Comparison of ENCODE assay signal across 23 cellular contexts in genomic region chrX:72495041-72495440, GRCh38.
"Had no signal": no experiment of that assay in that cellular context is flagged by ENCODE, and none has a peak within 500 bp of the region (broad histone marks: within the 10 kb centered on the region; RNA-seq: fewer than 3 reads in every experiment).

No MANE protein-coding gene starts in this region.

- ATAC-seq: activated naive CD8-positive, alpha-beta T cell treated with anti-CD3 and anti-CD28 coated beads, Interleukin-2, amount 50 U/mL, for 24 hours; pancreas; stimulated activated memory B cell treated with anti-CD40 and anti-IgM and Interleukin-4, amounts not matched to agents 10 μg/mL and 1 μg/mL and 100 μg/mL, for 72 hours had no signal

- H3K27ac Mint-ChIP-seq: activated naive CD4-positive, alpha-beta T cell treated with anti-CD3 and anti-CD28 coated beads, Interleukin-2, amount 10 ng/mL, durations not matched to agents 7 days and 5 days; activated naive CD8-positive, alpha-beta T cell treated with anti-CD3 and anti-CD28 coated beads, Interleukin-2, amount 50 U/mL, for 24 hours; immature natural killer cell; stimulated activated memory B cell treated with anti-CD40 and anti-IgM and Interleukin-4, amounts not matched to agents 10 μg/mL and 1 μg/mL and 100 μg/mL, for 72 hours had no signal

- H3K36me3 ChIP-seq: ascending aorta, breast epithelium, heart left ventricle, left ventricle myocardium inferior, pancreas, sigmoid colon, thyroid gland had no signal

- H3K9me3 ChIP-seq: ascending aorta, breast epithelium, left ventricle myocardium inferior, pancreas, sigmoid colon, thyroid gland had no signal

- H3K4me1 Mint-ChIP-seq: activated naive CD8-positive, alpha-beta T cell treated with anti-CD3 and anti-CD28 coated beads, Interleukin-2, amount 50 U/mL, for 24 hours had no signal

- H3K4me3 Mint-ChIP-seq: activated naive CD4-positive, alpha-beta T cell treated with anti-CD3 and anti-CD28 coated beads, Interleukin-2, amount 10 ng/mL, durations not matched to agents 7 days and 5 days; activated naive CD8-positive, alpha-beta T cell treated with anti-CD3 and anti-CD28 coated beads, Interleukin-2, amount 50 U/mL, for 24 hours; immature natural killer cell; stimulated activated memory B cell treated with anti-CD40 and anti-IgM and Interleukin-4, amounts not matched to agents 10 μg/mL and 1 μg/mL and 100 μg/mL, for 72 hours had no signal

- H3K9me3 Mint-ChIP-seq: immature natural killer cell had no signal

- H3K4me1 ChIP-seq: ascending aorta, breast epithelium, left ventricle myocardium inferior, pancreas, sigmoid colon, thyroid gland had no signal

- H3K27me3 ChIP-seq: ascending aorta, sigmoid colon, thyroid gland had no signal

- H3K27me3 Mint-ChIP-seq: activated naive CD4-positive, alpha-beta T cell treated with anti-CD3 and anti-CD28 coated beads, Interleukin-2, amount 10 ng/mL, durations not matched to agents 7 days and 5 days; activated naive CD8-positive, alpha-beta T cell treated with anti-CD3 and anti-CD28 coated beads, Interleukin-2, amount 50 U/mL, for 24 hours; stimulated activated memory B cell treated with anti-CD40 and anti-IgM and Interleukin-4, amounts not matched to agents 10 μg/mL and 1 μg/mL and 100 μg/mL, for 72 hours had no signal

- H3K4me3 ChIP-seq: ascending aorta, breast epithelium, heart left ventricle, left ventricle myocardium inferior, pancreas, sigmoid colon, thyroid gland had no signal

- DNase-seq: activated CD4-positive, alpha-beta T cell treated with anti-CD3 and anti-CD28 coated beads, Interleukin-2, amount 50 U/mL, for 1 hour; activated CD4-positive, CD25-positive, alpha-beta regulatory T cell treated with anti-CD3 and anti-CD28 coated beads, Interleukin-2, amount 50 U/mL, for 72 hours; activated CD8-positive, alpha-beta memory T cell treated with anti-CD3 and anti-CD28 coated beads, Interleukin-2, amount 50 U/mL, for 48 hours; activated effector memory CD4-positive, alpha-beta T cell treated with Interleukin-2 at 50 U/mL for 16 hours; activated naive CD4-positive, alpha-beta T cell treated with anti-CD3 and anti-CD28 coated beads, Interleukin-2, amount 10 ng/mL, durations not matched to agents 7 days and 5 days; activated naive CD8-positive, alpha-beta T cell treated with anti-CD3 and anti-CD28 coated beads, Interleukin-2, amount 50 U/mL, for 24 hours; activated T-cell treated with anti-CD3 and anti-CD28 coated beads, Interleukin-2, amount 50 U/mL, for 48 hours; cerebellar nuclear complex; effector CD4-positive, alpha-beta T cell; heart left ventricle; immature natural killer cell; kidney glomerular epithelial cell; left ventricle myocardium inferior; pancreas; sigmoid colon; stimulated activated CD4-positive, alpha-beta T cell treated with anti-CD3 and anti-CD28 coated beads, Interleukin-4, amount 100 ng/mL, for 4 hours; SW 1271; T-helper 2 cell; thyroid gland had no signal

- H3K27ac ChIP-seq: ascending aorta, breast epithelium, heart left ventricle, left ventricle myocardium inferior, pancreas, thyroid gland, VCaP had no signal
